In genomic region chr3:33798418-33799201, GRCh38 we compare ENCODE assay signal across 8 cellular contexts. TPM values are rescaled to one million over a fixed set of nuclear protein-coding genes. Genes with fewer than 3 reads are reported as not detected.
A peak's percentile ranks its signal among the peaks of the same experiment; 100 is the strongest.
DNase-seq lines count a peak whose midpoint lies in the region; ATAC-seq and TF ChIP-seq lines count a peak whose summit lies in the region.

Gene PDCD6IP (plus strand): TSS chr3:33798630. CDS start chr3:33798729, 99 bp downstream.

- peak within 1 kb of the TSS; percentile 99 for H3K4me3 Mint-ChIP-seq in T-helper 17 cell

- H3K4me1 ChIP-seq in right atrium auricular region (peaks cover 0 to 32% of the 10 kb centered on the region in 2 donors), uterus (peaks cover 0 to 4% of the 10 kb centered on the region in 2 donors)

- peak; percentile 66 to 89 for TF ChIP-seq POLR2A in uterus (IDR thresholded peaks at IDR 0.05)

- TF ChIP-seq CTCF in GM13977 (IDR thresholded peaks at IDR 0.05; ENCODE audit: extremely low read depth, insufficient read depth, missing control alignments) (no peak), right atrium auricular region (IDR thresholded peaks at IDR 0.05) (peak in 1 of 2 donors; percentile 50), uterus (IDR thresholded peaks at IDR 0.05) (peak in 3 of 4 experiments; percentile 14 to 48 (median 21))

- no peaks in the 10 kb centered on the region for H3K36me3 ChIP-seq in right atrium auricular region
- no peaks in the 10 kb centered on the region for H3K36me3 ChIP-seq in uterus

- ATAC-seq in HG02852 (IDR thresholded peaks at IDR 0.05; ENCODE audit: unreplicated experiment) (peak; percentile 86), T-helper 17 cell (peak; percentile 85)

- intact Hi-C loops in uterus (cut with DNase I; ENCODE audit: low total_unique reads): no loop called here

- H3K4me3 ChIP-seq in right atrium auricular region: peak within 1 kb of the TSS; percentile 80 to 86
- peak within 1 kb of the TSS; percentile 58 to 78 for H3K4me3 ChIP-seq in uterus

- in situ Hi-C loops in GM13977 (cut with MboI; ENCODE audit: low pct_unique_long_range_greater_than_20kb, low sequenced_read_pairs, unreplicated experiment): loop anchor here (25.0 kb wide), 2 partner anchors 661 to 836 kb away; partner anchors contain the start of gene CCR4

- DNase-seq in GM13977 (ENCODE audit: low spot score): peak; percentile 90
- DNase-seq in NCI-H146 treated with DMSO at 0.1 percent for 48 hours (lab: John Stamatoyannopoulos, UW; ENCODE audit: unreplicated experiment): peak; percentile 62
- DNase-seq in T-helper 17 cell: peak; percentile 80 to 82 (median 80)
- peak; percentile 93 for DNase-seq in right atrium auricular region (ENCODE audit: low spot score)
- peak; percentile 77 for DNase-seq in pulmonary artery endothelial cell (ENCODE audit: low read depth, low spot score)
- DNase-seq in uterus: peak; percentile 87 to 90

- H3K27ac ChIP-seq in angular gyrus (ENCODE audit: low read depth, low read length) (peak within 1 kb of the TSS; percentile 84), right atrium auricular region (peak within 1 kb of the TSS; percentile 94 to 97), uterus (peak within 1 kb of the TSS; percentile 74 to 94)

- H3K36me3 Mint-ChIP-seq in T-helper 17 cell (ENCODE audit: low read depth): peaks cover 10% of the 10 kb centered on the region

- peak within 1 kb of the TSS; percentile 99 for H3K27ac Mint-ChIP-seq in T-helper 17 cell

- H3K4me1 Mint-ChIP-seq in T-helper 17 cell: peaks cover 36% of the 10 kb centered on the region

- H3K27me3 ChIP-seq in right atrium auricular region (no peaks in the 10 kb centered on the region), uterus (no peaks in the 10 kb centered on the region)

- H3K9me3 ChIP-seq in T-helper 17 cell (ENCODE audit: control insufficient read depth, low read length, poor library complexity, severe bottlenecking) (no peaks in the 10 kb centered on the region), right atrium auricular region (no peaks in the 10 kb centered on the region), uterus (no peaks in the 10 kb centered on the region)

- no peaks in the 10 kb centered on the region for H3K27me3 Mint-ChIP-seq in T-helper 17 cell

RNA-seq across cellular contexts. Expression of gene PDCD6IP, which starts in this region (rescaled TPM):
- 100 to 1,000 TPM; 149 to 156 TPM for total RNA-seq in T-helper 17 cell
- 10 to 100 TPM; 51.0 to 62.1 TPM for total RNA-seq in right atrium auricular region
- 136 and 170 TPM in 2 replicates for total RNA-seq in pulmonary artery endothelial cell
- total RNA-seq in uterus: 100 to 1,000 TPM in 3 of 4 donors, 10 to 100 TPM in 1; 74.3 to 317 (median 164) TPM

Comparison
In these comparisons a context has a peak if more than half of its experiments do, and no peak if none do; other contexts are left out.
1. Peak in every context shown above with its lines: DNase-seq, ATAC-seq, H3K4me3 ChIP-seq and H3K27ac ChIP-seq.